ENCODE assay signal across 27 cellular contexts in the genomic region with DNA sequence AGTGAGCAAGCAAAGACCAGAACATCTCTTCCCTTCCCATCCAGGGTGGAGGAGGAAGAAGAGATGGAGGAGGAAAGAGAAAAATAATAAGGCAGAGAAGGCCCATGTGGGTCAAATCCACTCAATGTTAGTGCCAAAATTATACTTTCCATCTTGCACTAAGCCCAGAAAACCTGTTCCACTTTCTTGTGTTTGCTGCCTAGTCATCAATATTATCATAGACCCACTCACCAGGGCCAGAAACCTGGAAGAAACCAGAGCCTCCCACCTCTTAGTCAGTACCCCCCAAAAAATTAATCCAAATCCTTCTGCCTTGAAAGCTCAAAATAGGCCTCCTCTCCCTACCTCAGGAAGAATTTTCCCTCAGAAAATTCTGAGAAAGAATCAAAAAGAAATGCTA.
"Had no signal": no experiment of that assay in that cellular context is flagged by ENCODE, and none has a peak within 500 bp of the region (broad histone marks: within the 10 kb centered on the region; RNA-seq: fewer than 3 reads in every experiment).

No MANE protein-coding gene starts in this region.

- H3K36me3 ChIP-seq: stomach, suprapubic skin, thoracic aorta, thyroid gland, tibial artery, tibial nerve, transverse colon, upper lobe of left lung, upper lobe of right lung, uterus, vagina had no signal

- H3K4me1 ChIP-seq: stomach, suprapubic skin, testis, thyroid gland, tibial artery, tibial nerve, transverse colon, upper lobe of left lung, upper lobe of right lung, uterus, vagina had no signal

- H3K4me3 ChIP-seq: stomach, suprapubic skin, testis, thoracic aorta, thyroid gland, tibial artery, tibial nerve, transverse colon, upper lobe of left lung, upper lobe of right lung, uterus, vagina had no signal

- DNase-seq: stimulated activated CD4-positive, alpha-beta T cell treated with anti-CD3 and anti-CD28 coated beads, Interleukin-2, amount 100 ng/mL, for 48 hours; stimulated activated CD4-positive, alpha-beta T cell treated with anti-CD3 and anti-CD28 coated beads, Interleukin-4, amount 100 ng/mL, for 1 hour; stimulated activated CD4-positive, alpha-beta T cell treated with anti-CD3 and anti-CD28 coated beads, Interleukin-4, amount 100 ng/mL, for 24 hours; stimulated activated CD4-positive, alpha-beta T cell treated with anti-CD3 and anti-CD28 coated beads, Interleukin-4, amount 100 ng/mL, for 4 hours; stimulated activated CD8-positive, alpha-beta memory T cell treated with anti-CD3 and anti-CD28 coated beads, Interleukin-4, amount 100 ng/mL, for 48 hours; stimulated activated naive B cell treated with anti-CD40 and anti-IgM and Interleukin-4, amounts not matched to agents 10 μg/mL and 1 μg/mL and 100 μg/mL, for 72 hours; stimulated activated naive CD4-positive, alpha-beta T cell; stimulated activated naive CD4-positive, alpha-beta T cell treated with Interleukin-2 at 50 U/mL for 16 hours; stimulated activated naive CD8-positive, alpha-beta T cell treated with anti-CD3 and anti-CD28 coated beads, Interleukin-15, amount 100 ng/mL, for 72 hours; stimulated activated naive CD8-positive, alpha-beta T cell treated with anti-CD3 and anti-CD28 coated beads, Interleukin-15, Interleukin-2, amounts not matched to agents 100 U/mL and 50 U/mL, for 24 hours; stomach; substantia nigra; testis; thyroid gland; tibial artery; transverse colon; trophoblast cell; upper lobe of left lung; upper lobe of right lung; uterus had no signal

- ATAC-seq: stimulated activated effector memory CD8-positive, alpha-beta T cell treated with anti-CD3 and anti-CD28 coated beads, Interleukin-12 subunit alpha, Interleukin-12 subunit beta, amount 100 ng/mL, for 72 hours; stimulated activated memory B cell treated with anti-CD40 and anti-IgM and Interleukin-4, amounts not matched to agents 10 μg/mL and 1 μg/mL and 100 μg/mL, for 72 hours; stimulated activated naive B cell treated with anti-CD40 and anti-IgM and Interleukin-4, amounts not matched to agents 10 μg/mL and 1 μg/mL and 100 μg/mL, for 72 hours; stimulated activated naive CD8-positive, alpha-beta T cell treated with anti-CD3 and anti-CD28 coated beads, Interleukin-15, amount 100 ng/mL, for 72 hours; stimulated activated naive CD8-positive, alpha-beta T cell treated with anti-CD3 and anti-CD28 coated beads, Interleukin-15, Interleukin-2, amounts not matched to agents 100 U/mL and 50 U/mL, for 24 hours; upper lobe of right lung had no signal

- H3K9me3 ChIP-seq: suprapubic skin, testis, thoracic aorta, thyroid gland, tibial artery, tibial nerve, transverse colon, upper lobe of left lung, upper lobe of right lung, uterus, vagina had no signal

- FAIRE-seq: urothelium cell line had no signal

- H3K27me3 ChIP-seq: suprapubic skin, testis, thyroid gland, tibial nerve, transverse colon, upper lobe of left lung, upper lobe of right lung, uterus, vagina had no signal

- H3K27ac ChIP-seq: stomach, suprapubic skin, testis, thoracic aorta, thyroid gland, tibial artery, tibial nerve, transverse colon, upper lobe of left lung, upper lobe of right lung, uterus, vagina had no signal
